In genomic region chr17:1045456-1045855, GRCh38 we compare ENCODE assay signal across 20 cellular contexts. TPM values are rescaled to one million over a fixed set of nuclear protein-coding genes. Genes with fewer than 3 reads are reported as not detected.
DNase-seq lines count a peak whose midpoint lies in the region; ATAC-seq and TF ChIP-seq lines count a peak whose summit lies in the region.
"Had no signal": no experiment of that assay in that cellular context is flagged by ENCODE, and none has a peak within 500 bp of the region (broad histone marks: within the 10 kb centered on the region; RNA-seq: fewer than 3 reads in every experiment).

No MANE protein-coding gene starts in this region.

- H3K14ac ChIP-seq in H9 (ENCODE audit: insufficient read depth, low read length), result no peak overlapping the region

- H3K79me2 ChIP-seq in H9 (ENCODE audit: insufficient read depth, low read length), result no peaks in the 10 kb centered on the region

- H3K4ac ChIP-seq in H9 (ENCODE audit: low read depth, low read length), result no peak overlapping the region

- no peak overlapping the region for H4K8ac ChIP-seq in H9 (replicated peaks; ENCODE audit: insufficient read length, low read depth, low read length)

- H3K27me3 ChIP-seq in upper lobe of left lung, result no peaks in the 10 kb centered on the region
- no peaks in the 10 kb centered on the region for H3K27me3 ChIP-seq in H9 (ENCODE audit: insufficient read depth, low read length)
- H3K27me3 ChIP-seq: BLaER1 treated with 17β-estradiol and CSF1 and Interleukin-3, amounts not matched to agents 10 nM and 100 nM had no signal

- H3K27ac ChIP-seq in coronary artery, result peak overlapping the region; percentile 92 to 97
- H3K27ac ChIP-seq in upper lobe of left lung, result peak overlapping the region in 3 of 4 donors; percentile 77 to 86 (median 77)
- no peak overlapping the region for H3K27ac ChIP-seq in H9 (ENCODE audit: insufficient read length, low read depth, low read length)
- H3K27ac ChIP-seq: A549; BLaER1 treated with 17β-estradiol and CSF1 and Interleukin-3, amounts not matched to agents 10 nM and 100 nM had no signal

- no peak overlapping the region for H2AK5ac ChIP-seq in H9 (ENCODE audit: insufficient read length, low read length)

- no peak overlapping the region for H2AFZ ChIP-seq in H9 (ENCODE audit: low read length)
- H2AFZ ChIP-seq: GM23338 had no signal

- no peaks in the 10 kb centered on the region for H3K79me1 ChIP-seq in H9 (ENCODE audit: insufficient read depth, low read depth, low read length, poor library complexity, severe bottlenecking)

- peak overlapping the region; percentile 50 for H3K27ac Mint-ChIP-seq in mesothelial cell of epicardium
- H3K27ac Mint-ChIP-seq in activated CD4-positive, alpha-beta T cell treated with anti-CD3 and anti-CD28 coated beads for 36 hours, result no peak overlapping the region
- H3K27ac Mint-ChIP-seq in H9, result no peak overlapping the region; a peak in 1 of 7 replicates
- H3K27ac Mint-ChIP-seq: GM23338 had no signal

- DNase-seq in left cardiac atrium (peak; percentile 7), Right ventricle myocardium superior (no peak), coronary artery (ENCODE audit: low spot score) (no peak), mesothelial cell of epicardium (ENCODE audit: low spot score in 2 of 2, unreplicated experiment in 2 of 2) (no peak), upper lobe of left lung (no peak), SW 1271 (lab: John Stamatoyannopoulos, UW) (no peak), H9 (no peak)
- no peak for DNase-seq in activated CD4-positive, alpha-beta T cell treated with anti-CD3 and anti-CD28 coated beads for 36 hours
- DNase-seq: DND-41, GDM1, NCI-H1048, NCI-H146, NCI-H2081 treated with DMSO at 0.1 percent for 48 hours, NCI-H2227 treated with DMSO at 0.1 percent for 48 hours, SHP77 treated with DMSO at 0.1 percent for 48 hours had no signal

- no peak overlapping the region for H3T11ph ChIP-seq in H9 (ENCODE audit: low read length)

- no peak overlapping the region for H3K4me3 ChIP-seq in coronary artery
- no peak overlapping the region for H3K4me3 ChIP-seq in upper lobe of left lung
- H3K4me3 ChIP-seq: A549; BLaER1 treated with 17β-estradiol and CSF1 and Interleukin-3, amounts not matched to agents 10 nM and 100 nM; GM12878; GM23338 had no signal

- no peaks in the 10 kb centered on the region for H4K20me1 ChIP-seq in H9 (ENCODE audit: control insufficient read depth, insufficient read depth, insufficient read length)

- H4K5ac ChIP-seq in H9 (ENCODE audit: insufficient read length, low read depth, low read length), result no peak overlapping the region

- CTCF ChIA-PET in activated CD4-positive, alpha-beta T cell treated with anti-CD3 and anti-CD28 coated beads for 36 hours (lab: Charles Lee), result interaction anchor here (0.8 kb wide), 1 partner anchor 10 kb away, joined by 5 read pairs; no protein-coding TSS in a partner anchor

- no peaks in the 10 kb centered on the region for H3K9me3 Mint-ChIP-seq in mesothelial cell of epicardium
- no peaks in the 10 kb centered on the region for H3K9me3 Mint-ChIP-seq in activated CD4-positive, alpha-beta T cell treated with anti-CD3 and anti-CD28 coated beads for 36 hours (ENCODE audit: low read depth)
- no peaks in the 10 kb centered on the region for H3K9me3 Mint-ChIP-seq in H9

- WGBS in upper lobe of left lung, 2 donors, result 91 to 95% methylated on average over 9 of the region's 9 CpGs
- no CpG with 5 or more reads among the region's 9 CpGs for WGBS in H9 (ENCODE audit: extremely low coverage, insufficient read length, low lambda C conversion rate)

- H3K36me3 Mint-ChIP-seq in mesothelial cell of epicardium (peaks cover 25% of the 10 kb centered on the region), H9 (ENCODE audit: insufficient read depth in 1 of 3, low read depth in 3 of 3) (peaks cover 2 to 20% (median 5%) of the 10 kb centered on the region in 3 experiments; a peak in 5 of 7 replicates)
- peaks cover 2% of the 10 kb centered on the region for H3K36me3 Mint-ChIP-seq in activated CD4-positive, alpha-beta T cell treated with anti-CD3 and anti-CD28 coated beads for 36 hours (ENCODE audit: low read depth)

- H2BK5ac ChIP-seq in H9 (ENCODE audit: insufficient read length, low read length), result no peak overlapping the region

- no peak overlapping the region for H2BK15ac ChIP-seq in H9 (ENCODE audit: low read depth, low read length)

- intact Hi-C loops in left cardiac atrium (cut with DNase I) (loop anchor here in 1 of 2 donors (5.0 kb wide), 1 partner anchor 43 kb away; no protein-coding TSS in a partner anchor), Right ventricle myocardium superior (cut with DNase I) (loop anchor here (5.0 kb wide), 1 partner anchor 43 kb away; no protein-coding TSS in a partner anchor)
- intact Hi-C loops in activated CD4-positive, alpha-beta T cell treated with anti-CD3 and anti-CD28 coated beads for 36 hours (cut with DNase I, micrococcal nuclease), result no loop called here

- H3K36me3 ChIP-seq in upper lobe of left lung, result peaks cover 2 to 53% (median 38%) of the 10 kb centered on the region in 4 donors

- no peak overlapping the region for H2BK20ac ChIP-seq in H9 (ENCODE audit: low read depth, low read length, poor library complexity, severe bottlenecking)

- no peak overlapping the region for H3K56ac ChIP-seq in H9 (ENCODE audit: insufficient read length, low read depth, low read length)

- H4K91ac ChIP-seq in H9 (ENCODE audit: insufficient read length, low read depth, low read length), result no peak overlapping the region

- peaks cover 29% of the 10 kb centered on the region for H3K4me1 Mint-ChIP-seq in mesothelial cell of epicardium
- H3K4me1 Mint-ChIP-seq in activated CD4-positive, alpha-beta T cell treated with anti-CD3 and anti-CD28 coated beads for 36 hours, result no peaks in the 10 kb centered on the region
- peaks cover 2 to 6% of the 10 kb centered on the region in 2 experiments; a peak in 2 of 4 replicates for H3K4me1 Mint-ChIP-seq in H9

- H3K4me3 Mint-ChIP-seq in mesothelial cell of epicardium (no peak overlapping the region), H9 (no peak overlapping the region)
- no peak overlapping the region for H3K4me3 Mint-ChIP-seq in activated CD4-positive, alpha-beta T cell treated with anti-CD3 and anti-CD28 coated beads for 36 hours
- H3K4me3 Mint-ChIP-seq: GM23338 had no signal

- H3K4me1 ChIP-seq in upper lobe of left lung (peaks cover 25 to 46% (median 37%) of the 10 kb centered on the region in 4 donors), H9 (ENCODE audit: insufficient read depth, low read length) (no peaks in the 10 kb centered on the region)
- H3K4me1 ChIP-seq: A549 had no signal

- no peak for TF ChIP-seq EP300 in upper lobe of left lung (IDR thresholded peaks at IDR 0.05)

- H3K27me3 Mint-ChIP-seq in mesothelial cell of epicardium (ENCODE audit: low read depth) (no peaks in the 10 kb centered on the region), H9 (ENCODE audit: low read depth) (no peaks in the 10 kb centered on the region; the same call in 1 of the 2 replicates)
- H3K27me3 Mint-ChIP-seq in activated CD4-positive, alpha-beta T cell treated with anti-CD3 and anti-CD28 coated beads for 36 hours, result no peaks in the 10 kb centered on the region

- no peak overlapping the region for H3K4me2 ChIP-seq in H9 (ENCODE audit: insufficient read depth, insufficient read length, low read length)
- H3K4me2 ChIP-seq: A549; BLaER1 treated with 17β-estradiol and CSF1 and Interleukin-3, amounts not matched to agents 10 nM and 100 nM; GM23338 had no signal

- no peak for TF ChIP-seq CTCF in coronary artery (IDR thresholded peaks at IDR 0.05)
- TF ChIP-seq CTCF in mesothelial cell of epicardium (IDR thresholded peaks at IDR 0.05; ENCODE audit: unreplicated experiment), result no peak
- TF ChIP-seq CTCF in upper lobe of left lung (IDR thresholded peaks at IDR 0.05), result no peak
- no peak for TF ChIP-seq CTCF in H9 (conservative IDR thresholded peaks at IDR 0.05)

- no peak overlapping the region for H2BK12ac ChIP-seq in H9 (ENCODE audit: insufficient read length, low read depth, low read length)

- POLR2A ChIA-PET in activated CD4-positive, alpha-beta T cell treated with anti-CD3 and anti-CD28 coated beads for 36 hours (lab: Charles Lee), result no interaction called here

- no peak overlapping the region for H3K23ac ChIP-seq in H9 (ENCODE audit: insufficient read length, low read depth, low read length)

- no peak for TF ChIP-seq POLR2A in upper lobe of left lung (IDR thresholded peaks at IDR 0.05)

- H3K9me3 ChIP-seq in upper lobe of left lung (no peaks in the 10 kb centered on the region), H9 (ENCODE audit: control insufficient read depth, low read depth, low read length) (no peaks in the 10 kb centered on the region)
- H3K9me3 ChIP-seq: A549 had no signal

- H2BK120ac ChIP-seq in H9 (ENCODE audit: low read depth, low read length, poor library complexity, severe bottlenecking), result no peak overlapping the region

- ATAC-seq in left cardiac atrium, result no peak
- ATAC-seq in Right ventricle myocardium superior (ENCODE audit: poor library complexity), result no peak
- ATAC-seq in upper lobe of left lung (ENCODE audit: low FRiP score in 2 of 2), result no peak
- no peak for ATAC-seq in activated CD4-positive, alpha-beta T cell treated with anti-CD3 and anti-CD28 coated beads for 36 hours
- ATAC-seq: A549, GM12878, GM23338, HepG2 had no signal

- H3K9ac ChIP-seq in H9 (ENCODE audit: extremely low read depth, insufficient read length, low read length), result no peak overlapping the region
- H3K9ac ChIP-seq: BLaER1 treated with 17β-estradiol and CSF1 and Interleukin-3, amounts not matched to agents 10 nM and 100 nM had no signal

- no peak overlapping the region for H3K18ac ChIP-seq in H9 (ENCODE audit: insufficient read length, low read depth, low read length)

- no peaks in the 10 kb centered on the region for H3K23me2 ChIP-seq in H9 (ENCODE audit: insufficient read length, low read depth, low read length, poor library complexity, severe bottlenecking)

RNA-seq across cellular contexts. Expression of gene TIMM22, which starts 48.5 kb away (rescaled TPM):
- total RNA-seq in left cardiac atrium (10 to 100 TPM; 13.2 to 15.6 TPM), Right ventricle myocardium superior (17.1 TPM), mesothelial cell of epicardium (14.9 to 16.3 TPM (median 15.5 TPM) in 3 replicates), upper lobe of left lung (10 to 100 TPM in 2 of 6 donors, 1 to 10 TPM in 4; 6.3 to 13.5 (median 8.9) TPM), H9 (2021) (23.0 and 23.7 TPM in 2 replicates)
- total RNA-seq in activated CD4-positive, alpha-beta T cell treated with anti-CD3 and anti-CD28 coated beads for 36 hours, result 1 to 10 TPM; 9.4 to 9.8 TPM
